Comparison of ENCODE assay signal across 8 cellular contexts in genomic region chr1:232630894-232631195, GRCh38. TPM values are rescaled to one million over a fixed set of nuclear protein-coding genes. Genes with fewer than 3 reads are reported as not detected.
DNase-seq lines count a peak whose midpoint lies in the region; ATAC-seq and TF ChIP-seq lines count a peak whose summit lies in the region.

No MANE protein-coding gene starts in this region.

- no peak for ATAC-seq in PC-3
- no peak for ATAC-seq in HG03354 (IDR thresholded peaks at IDR 0.05; ENCODE audit: poor library complexity, severe bottlenecking, unreplicated experiment)
- ATAC-seq in HG02970 (IDR thresholded peaks at IDR 0.05; ENCODE audit: low FRiP score, unreplicated experiment), result no peak
- no peak for ATAC-seq in HG03442 (IDR thresholded peaks at IDR 0.05; ENCODE audit: unreplicated experiment)

- H3K79me2 ChIP-seq in PC-3 (ENCODE audit: low read length), result peaks cover 22% of the 10 kb centered on the region

- TF ChIP-seq EP300 in ovary (IDR thresholded peaks at IDR 0.05), result no peak

- H3K4me1 Mint-ChIP-seq in Caco-2 (ENCODE audit: low read depth, unreplicated experiment), result peaks cover 5% of the 10 kb centered on the region

- 3 to 4% (median 3%) methylated on average over 8 of the region's 8 CpGs for WGBS in ovary, 3 donors

- H3K4me3 ChIP-seq in Caco-2 (ENCODE audit: low read depth, low read length), result peak overlapping the region; percentile 77
- H3K4me3 ChIP-seq in PC-3 (ENCODE audit: low read length), result peak overlapping the region; percentile 77
- peak overlapping the region; percentile 64 for H3K4me3 ChIP-seq in epithelial cell of esophagus (ENCODE audit: low read length)
- H3K4me3 ChIP-seq in ovary, result peak overlapping the region; percentile 73

- peak overlapping the region; percentile 89 for H3K4me2 ChIP-seq in PC-3 (ENCODE audit: low read length)

- POLR2A ChIA-PET in Caco-2 (lab: Charles Lee) (no interaction called here), PC-3 (lab: Charles Lee; ENCODE audit: unreplicated experiment) (no interaction called here)

- no peak for TF ChIP-seq CTCF in Caco-2 (IDR thresholded peaks at IDR 0.05; ENCODE audit: insufficient read depth in 1 of 2, low read depth in 1 of 2, low read length in 1 of 2, severe bottlenecking in 1 of 2, unreplicated experiment in 1 of 2)
- TF ChIP-seq CTCF in PC-3 (conservative IDR thresholded peaks at IDR 0.05; ENCODE audit: low read depth, low read length), result peak; percentile 8; the same call in 1 of the 2 replicates
- TF ChIP-seq CTCF in epithelial cell of esophagus (IDR thresholded peaks at IDR 0.05; ENCODE audit: insufficient read depth, low read depth, low read length, missing control alignments), result no peak
- no peak for TF ChIP-seq CTCF in ovary (IDR thresholded peaks at IDR 0.05)

- DNase-seq in Caco-2 (no peak), PC-3 (no peak), epithelial cell of esophagus (ENCODE audit: low read depth) (no peak), ovary (no peak), D341Med (ENCODE audit: low spot score) (no peak)

- H4K20me1 ChIP-seq in PC-3 (ENCODE audit: low read length), result no peaks in the 10 kb centered on the region

- peak overlapping the region; percentile 94 for H2AFZ ChIP-seq in PC-3 (ENCODE audit: low read length)

- H3F3A ChIP-seq in PC-3 (ENCODE audit: low read length, unreplicated experiment), result no peaks in the 10 kb centered on the region

- intact Hi-C loops in Caco-2 (cut with micrococcal nuclease; ENCODE audit: unreplicated experiment) (loop anchor here (1.0 to 10.0 kb wide), 4 partner anchors 94 to 765 kb away; no protein-coding TSS in a partner anchor), PC-3 (cut with micrococcal nuclease) (loop anchor here (1.0 to 10.0 kb wide), 7 partner anchors 319 to 610 kb away; partner anchors contain the start of gene NTPCR), ovary (cut with DNase I) (loop anchor here in 3 of 4 donors (10.0 kb wide), 3 partner anchors 604 to 766 kb away; no protein-coding TSS in a partner anchor)

- no peaks in the 10 kb centered on the region for H3K9me3 ChIP-seq in Caco-2
- H3K9me3 ChIP-seq in PC-3 (ENCODE audit: low read length), result no peaks in the 10 kb centered on the region
- H3K9me3 ChIP-seq in ovary, result no peaks in the 10 kb centered on the region

- no peaks in the 10 kb centered on the region for H3K27me3 Mint-ChIP-seq in Caco-2 (ENCODE audit: insufficient read depth, unreplicated experiment)

- H3K4me1 ChIP-seq in Caco-2 (peaks cover 20% of the 10 kb centered on the region), PC-3 (ENCODE audit: insufficient read depth, low read length) (peaks cover 30% of the 10 kb centered on the region), ovary (ENCODE audit: insufficient read depth) (no peaks in the 10 kb centered on the region)

- peak overlapping the region; percentile 79 for H3K27ac Mint-ChIP-seq in Caco-2 (ENCODE audit: unreplicated experiment)

- no peaks in the 10 kb centered on the region for H3K9me2 ChIP-seq in PC-3 (replicated peaks; ENCODE audit: low read length)

- peak overlapping the region; percentile 91 for H3K4me3 Mint-ChIP-seq in Caco-2 (ENCODE audit: unreplicated experiment)

- no peaks in the 10 kb centered on the region for H3K9me3 Mint-ChIP-seq in Caco-2 (ENCODE audit: unreplicated experiment)

- peak overlapping the region; percentile 66 for H3K9ac ChIP-seq in PC-3 (ENCODE audit: low read length)

- BruUV-seq in Caco-2 (replicated peaks; lab: Mats Ljungman, UMichigan) (no TSS peak), PC-3 (replicated peaks; lab: Mats Ljungman, UMichigan) (TSS peak; percentile 83)

- no peaks in the 10 kb centered on the region for H3K36me3 Mint-ChIP-seq in Caco-2 (ENCODE audit: insufficient read depth, unreplicated experiment)

- no peak for TF ChIP-seq POLR2A in ovary (IDR thresholded peaks at IDR 0.05)

- H3K27me3 ChIP-seq in Caco-2 (replicated peaks; ENCODE audit: control insufficient read depth, insufficient read depth, low read length), result no peaks in the 10 kb centered on the region
- no peaks in the 10 kb centered on the region for H3K27me3 ChIP-seq in PC-3 (ENCODE audit: low read length)
- no peaks in the 10 kb centered on the region for H3K27me3 ChIP-seq in ovary

- H3K27ac ChIP-seq in PC-3 (ENCODE audit: low read length) (no peak overlapping the region), ovary (peak overlapping the region in 1 of 2 donors; percentile 89)

- H3K36me3 ChIP-seq in Caco-2 (ENCODE audit: control insufficient read depth, insufficient read depth, low read length) (no peaks in the 10 kb centered on the region), PC-3 (ENCODE audit: low read depth, low read length) (no peaks in the 10 kb centered on the region), ovary (no peaks in the 10 kb centered on the region)

- CTCF ChIA-PET in Caco-2 (lab: Charles Lee), result no interaction called here
- CTCF ChIA-PET in PC-3 (lab: Charles Lee), result no interaction called here

RNA-seq across cellular contexts. Expression of gene SIPA1L2, which starts 0.9 kb away (rescaled TPM):
- total RNA-seq in Caco-2 (2022) (13.2 and 18.6 TPM in 2 replicates), PC-3 (2014; rRNA removed) (8.9 and 9.8 TPM in 2 replicates), ovary (10 to 100 TPM; 12.9 to 52.9 (median 31.7) TPM)
- 10 to 100 TPM; 12.3 to 17.7 TPM for polyA plus RNA-seq in ovary
